In the genomic region with DNA sequence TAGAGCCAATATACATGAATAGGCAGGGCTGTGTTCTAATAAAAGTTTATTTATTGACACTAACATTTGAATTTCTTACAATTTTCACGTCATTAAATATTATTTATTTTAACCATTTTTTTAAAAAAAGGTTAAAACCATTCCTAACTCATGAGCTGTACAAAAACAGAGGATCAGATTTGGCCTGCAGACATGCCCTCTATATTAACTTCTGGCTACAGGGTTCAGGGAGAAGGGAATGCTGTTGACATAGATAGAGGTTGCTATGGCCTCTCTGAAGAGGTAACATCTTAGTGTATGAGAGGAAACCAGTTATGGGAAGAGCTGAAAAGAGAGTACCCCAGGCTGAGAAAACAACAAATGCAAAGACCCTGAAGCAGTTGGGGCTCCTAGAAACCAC, we compare ENCODE assay signal across 17 cellular contexts.
"Had no signal": no experiment of that assay in that cellular context is flagged by ENCODE, and none has a peak within 500 bp of the region (broad histone marks: within the 10 kb centered on the region; RNA-seq: fewer than 3 reads in every experiment).

No MANE protein-coding gene starts in this region.

- H3K27ac ChIP-seq: dorsolateral prefrontal cortex, hepatocyte, upper lobe of left lung had no signal

- H3K4me3 ChIP-seq: dorsolateral prefrontal cortex, hepatocyte, skin epidermis, upper lobe of left lung had no signal

- H3K36me3 ChIP-seq: upper lobe of left lung had no signal

- H3K9me3 ChIP-seq: upper lobe of left lung had no signal

- H3K4me2 ChIP-seq: hepatocyte had no signal

- H2AFZ ChIP-seq: hepatocyte had no signal

- H3K27me3 ChIP-seq: hepatocyte, upper lobe of left lung had no signal

- ATAC-seq: activated T-cell treated with anti-CD3 and anti-CD28 coated beads, Interleukin-2, amount 50 U/mL, for 72 hours; natural killer cell treated with Interleukin-12 subunit alpha and Interleukin-12 subunit beta and Interleukin-15 and Interleukin-18, amount 100 ng/mL, for 72 hours; stimulated activated naive CD8-positive, alpha-beta T cell treated with anti-CD3 and anti-CD28 coated beads, Interleukin-15, Interleukin-2, amounts not matched to agents 100 U/mL and 50 U/mL, for 24 hours; T-cell had no signal

- DNase-seq: activated CD4-positive, alpha-beta T cell treated with anti-CD3 and anti-CD28 coated beads, Interleukin-2, amount 10 ng/mL, durations not matched to agents 7 days and 5 days; activated CD8-positive, alpha-beta memory T cell treated with anti-CD3 and anti-CD28 coated beads, Interleukin-2, amount 50 U/mL, for 48 hours; activated gamma-delta T cell; activated T-cell treated with anti-CD3 and anti-CD28 coated beads, Interleukin-2, amount 50 U/mL, for 72 hours; amygdala; dorsolateral prefrontal cortex; endodermal cell; kidney glomerular epithelial cell; stimulated activated CD4-positive, alpha-beta T cell treated with anti-CD3 and anti-CD28 coated beads, Interleukin-4, amount 100 ng/mL, for 4 hours; stimulated activated CD8-positive, alpha-beta memory T cell treated with anti-CD3 and anti-CD28 coated beads, Interleukin-4, amount 100 ng/mL, for 48 hours; stimulated activated naive CD8-positive, alpha-beta T cell treated with anti-CD3 and anti-CD28 coated beads, Interleukin-15, Interleukin-2, amounts not matched to agents 100 U/mL and 50 U/mL, for 24 hours; T-cell; T-helper 9 cell; upper lobe of left lung had no signal

- H3K79me2 ChIP-seq: hepatocyte had no signal
